11 cellular contexts compared by ENCODE assay signal in genomic region chr21:34592120-34592561, GRCh38. TPM values are rescaled to one million over a fixed set of nuclear protein-coding genes. Genes with fewer than 3 reads are reported as not detected.
DNase-seq lines count a peak whose midpoint lies in the region; ATAC-seq and TF ChIP-seq lines count a peak whose summit lies in the region.
"Had no signal": no experiment of that assay in that cellular context is flagged by ENCODE, and none has a peak within 500 bp of the region (broad histone marks: within the 10 kb centered on the region; RNA-seq: fewer than 3 reads in every experiment).

No MANE protein-coding gene starts in this region.

- peaks cover 2% of the 10 kb centered on the region for H3K27me3 Mint-ChIP-seq in T-helper 2 cell treated with Interferon-gamma antibody and Interleukin-4, amounts not matched to agents 5 μg/mL and 100 μg/mL, for 36 hours (ENCODE audit: low read depth)
- H3K27me3 Mint-ChIP-seq: CD4-positive, CD25-positive, alpha-beta regulatory T cell had no signal

- peaks cover 3% of the 10 kb centered on the region for H3K4me1 Mint-ChIP-seq in T-helper 2 cell treated with Interferon-gamma antibody and Interleukin-4, amounts not matched to agents 5 μg/mL and 100 μg/mL, for 36 hours (ENCODE audit: low read depth)

- no peaks in the 10 kb centered on the region for H3K9me3 ChIP-seq in Peyer's patch
- H3K9me3 ChIP-seq in skeletal muscle tissue (ENCODE audit: control insufficient read depth in 3 of 3, low read length in 3 of 3), result no peaks in the 10 kb centered on the region

- no peaks in the 10 kb centered on the region for H3K36me3 Mint-ChIP-seq in T-helper 2 cell treated with Interferon-gamma antibody and Interleukin-4, amounts not matched to agents 5 μg/mL and 100 μg/mL, for 36 hours (ENCODE audit: low read depth)

- ATAC-seq in left lobe of liver (peak; percentile 56), HG02642 (IDR thresholded peaks at IDR 0.05; ENCODE audit: poor library complexity, unreplicated experiment) (no peak)
- ATAC-seq: foreskin keratinocyte had no signal

- peaks cover 0 to 58% (median 4%) of the 10 kb centered on the region in 4 donors for H3K4me1 ChIP-seq in Peyer's patch
- peaks cover 26 to 31% (median 27%) of the 10 kb centered on the region in 3 donors for H3K4me1 ChIP-seq in skeletal muscle tissue (ENCODE audit: control insufficient read depth in 3 of 3, insufficient read depth in 3 of 3, low read length in 3 of 3)
- H3K4me1 ChIP-seq: foreskin keratinocyte had no signal

- H3K36me3 ChIP-seq in Peyer's patch (no peaks in the 10 kb centered on the region), skeletal muscle tissue (ENCODE audit: control insufficient read depth in 3 of 3, insufficient read depth in 3 of 3, low read length in 3 of 3) (peaks cover 0 to 2% (median 0%) of the 10 kb centered on the region in 3 donors)

- H3K27ac Mint-ChIP-seq in T-helper 2 cell treated with Interferon-gamma antibody and Interleukin-4, amounts not matched to agents 5 μg/mL and 100 μg/mL, for 36 hours, result no peak overlapping the region
- H3K27ac Mint-ChIP-seq: CD4-positive, CD25-positive, alpha-beta regulatory T cell had no signal

- no peak for TF ChIP-seq CTCF in Peyer's patch (IDR thresholded peaks at IDR 0.05)

- TF ChIP-seq POLR2A in Peyer's patch (IDR thresholded peaks at IDR 0.05), result no peak
- no peak for TF ChIP-seq POLR2A in erythroblast (IDR thresholded peaks at IDR 0.05; ENCODE audit: low read length)

- H3K4me3 ChIP-seq in Peyer's patch (no peak overlapping the region), skeletal muscle tissue (ENCODE audit: low read length in 3 of 3) (peak overlapping the region; percentile 55 to 69 (median 68))

- H3K27me3 ChIP-seq in Peyer's patch, result no peaks in the 10 kb centered on the region
- no peaks in the 10 kb centered on the region for H3K27me3 ChIP-seq in skeletal muscle tissue (ENCODE audit: control insufficient read depth in 3 of 3, insufficient read depth in 3 of 3, low read length in 3 of 3)
- H3K27me3 ChIP-seq: foreskin keratinocyte had no signal

- H3K9me3 Mint-ChIP-seq in T-helper 2 cell treated with Interferon-gamma antibody and Interleukin-4, amounts not matched to agents 5 μg/mL and 100 μg/mL, for 36 hours, result no peaks in the 10 kb centered on the region

- peak overlapping the region; percentile 59 to 69 (median 61) for H3K9ac ChIP-seq in skeletal muscle tissue (ENCODE audit: low read depth in 1 of 3, low read length in 3 of 3)

- peak in 2 of 3 donors; percentile 64 to 74 for DNase-seq in Peyer's patch
- DNase-seq in erythroblast (lab: John Stamatoyannopoulos, UW), result peak; percentile 52 to 65
- DNase-seq in left lobe of liver (ENCODE audit: low spot score), result no peak
- DNase-seq in activated effector memory CD4-positive, alpha-beta T cell treated with anti-CD3 and anti-CD28 coated beads, Interleukin-2, amount 50 U/mL, for 16 hours, result no peak
- no peak for DNase-seq in T-helper 2 cell treated with Interferon-gamma antibody and Interleukin-4, amounts not matched to agents 5 μg/mL and 100 μg/mL, for 36 hours (ENCODE audit: low spot score)
- DNase-seq in NCI-H1930 (lab: John Stamatoyannopoulos, UW), result no peak
- DNase-seq: CD4-positive, CD25-positive, alpha-beta regulatory T cell; foreskin keratinocyte; mesendoderm had no signal

- no peak overlapping the region for H3K4me3 Mint-ChIP-seq in T-helper 2 cell treated with Interferon-gamma antibody and Interleukin-4, amounts not matched to agents 5 μg/mL and 100 μg/mL, for 36 hours
- H3K4me3 Mint-ChIP-seq: CD4-positive, CD25-positive, alpha-beta regulatory T cell had no signal

- H3K27ac ChIP-seq in Peyer's patch, result peak overlapping the region in 3 of 4 donors; percentile 10 to 81 (median 70)
- H3K27ac ChIP-seq in skeletal muscle tissue (ENCODE audit: low read depth, low read length), result peak overlapping the region; percentile 66
- H3K27ac ChIP-seq: foreskin keratinocyte had no signal

RNA-seq across cellular contexts. Expression of gene RCAN1, which starts 22.8 kb away (rescaled TPM):
- total RNA-seq in Peyer's patch, result 10 to 100 TPM; 20.5 to 50.3 (median 26.2) TPM
- 32.6 TPM for total RNA-seq in left lobe of liver
- 33.4 TPM for total RNA-seq in skeletal muscle tissue

Comparison
In these comparisons a context has a peak if more than half of its experiments do, and no peak if none do; other contexts are left out.
1. DNase-seq: peak in Peyer's patch (2 of 3) and erythroblast (2 of 2); none in left lobe of liver (single experiment), activated effector memory CD4-positive, alpha-beta T cell treated with anti-CD3 and anti-CD28 coated beads, Interleukin-2, amount 50 U/mL, for 16 hours (single experiment), T-helper 2 cell treated with Interferon-gamma antibody and Interleukin-4, amounts not matched to agents 5 μg/mL and 100 μg/mL, for 36 hours (single experiment) and NCI-H1930 (0 of 2).
2. H3K4me3 ChIP-seq: peak in skeletal muscle tissue (3 of 3); none in Peyer's patch (0 of 4).